ENCODE assay signal across 11 cellular contexts in the genomic region with DNA sequence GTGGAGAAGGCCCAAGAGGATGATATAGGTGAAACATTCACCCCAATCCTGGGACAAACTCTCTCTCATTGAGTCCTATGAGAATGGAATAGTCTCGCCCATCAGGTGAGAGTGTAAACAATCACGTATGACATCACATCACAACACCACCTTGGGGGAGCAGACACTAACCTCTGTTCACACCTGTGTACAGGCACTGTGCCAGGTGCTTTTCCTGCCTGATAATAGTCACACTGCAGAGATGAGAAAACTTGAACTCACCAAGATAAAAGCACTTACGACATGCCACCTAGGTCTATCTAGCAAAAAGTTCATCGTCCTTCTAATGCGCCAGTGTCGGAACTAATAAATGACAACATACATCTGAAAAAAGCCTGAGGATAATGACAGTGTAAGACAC.
DNase-seq lines count a peak whose midpoint lies in the region; ATAC-seq lines count a peak whose summit lies in the region.
"Had no signal": no experiment of that assay in that cellular context is flagged by ENCODE, and none has a peak within 500 bp of the region (broad histone marks: within the 10 kb centered on the region; RNA-seq: fewer than 3 reads in every experiment).

No MANE protein-coding gene starts in this region.

- H3K9me3 Mint-ChIP-seq in naive B cell: no peaks in the 10 kb centered on the region

- H3K36me3 Mint-ChIP-seq in naive B cell: peaks cover 0 to 22% of the 10 kb centered on the region in 2 donors

- DNase-seq in COLO668 (lab: John Stamatoyannopoulos, UW; ENCODE audit: unreplicated experiment) (peak; percentile 24), NCI-H69 (lab: John Stamatoyannopoulos, UW) (peak; percentile 57), naive B cell (no peak), AG20443 (ENCODE audit: low spot score) (no peak), NCI-H1436 treated with DMSO at 0.1 percent for 48 hours (lab: John Stamatoyannopoulos, UW) (no peak)
- DNase-seq in activated naive CD4-positive, alpha-beta T cell treated with Interleukin-2 at 50 U/mL for 16 hours: peak; percentile 59
- DNase-seq: EL, mesenchymal stem cell, uterus had no signal

- H3K27me3 Mint-ChIP-seq in naive B cell: no peaks in the 10 kb centered on the region

- H3K27ac Mint-ChIP-seq in naive B cell: peak overlapping the region in 5 of 6 donors; percentile 53 to 92 (median 88)

- ATAC-seq in naive B cell (ENCODE audit: low read depth in 2 of 2) (no peak), GM18867 (IDR thresholded peaks at IDR 0.05; ENCODE audit: unreplicated experiment) (no peak), GM19035 (IDR thresholded peaks at IDR 0.05; ENCODE audit: unreplicated experiment) (no peak)

- peak overlapping the region in 4 of 8 donors; percentile 30 to 63 (median 48) for H3K4me3 Mint-ChIP-seq in naive B cell

- peaks cover 73 to 89% (median 89%) of the 10 kb centered on the region in 3 donors for H3K4me1 Mint-ChIP-seq in naive B cell

Comparison
In these comparisons a context has a peak if more than half of its experiments do, and no peak if none do; other contexts are left out.
1. DNase-seq: peak in COLO668 (single experiment), NCI-H69 (single experiment) and activated naive CD4-positive, alpha-beta T cell treated with Interleukin-2 at 50 U/mL for 16 hours (single experiment); none in naive B cell (single experiment), AG20443 (single experiment) and NCI-H1436 treated with DMSO at 0.1 percent for 48 hours (single experiment).